30 cellular contexts compared by ENCODE assay signal in the genomic region with DNA sequence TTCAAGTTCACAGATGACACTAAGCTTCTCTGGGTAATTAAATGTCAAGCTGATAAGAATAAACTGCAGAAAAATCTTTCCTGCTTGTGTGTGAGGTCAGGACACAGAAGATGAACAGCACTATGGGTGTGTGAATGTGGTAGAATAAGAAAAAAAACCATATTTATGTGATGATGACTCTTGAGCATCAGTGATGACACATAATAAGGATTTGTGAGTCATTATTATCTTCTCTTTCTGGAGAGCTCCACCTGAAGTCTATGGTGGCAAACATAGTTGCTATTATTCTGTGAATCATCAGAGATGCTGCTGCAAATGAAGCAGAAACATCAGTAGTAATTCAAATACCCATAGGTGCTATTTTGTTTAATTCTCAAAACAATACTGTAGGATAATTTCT.
DNase-seq lines count a peak whose midpoint lies in the region; ATAC-seq, FAIRE-seq and TF ChIP-seq lines count a peak whose summit lies in the region.
"Had no signal": no experiment of that assay in that cellular context is flagged by ENCODE, and none has a peak within 500 bp of the region (broad histone marks: within the 10 kb centered on the region; RNA-seq: fewer than 3 reads in every experiment).

No MANE protein-coding gene starts in this region.

- ATAC-seq in IMR-90 (ENCODE audit: low read depth) = no peak
- no peak for ATAC-seq in GM21576 (IDR thresholded peaks at IDR 0.05; ENCODE audit: unreplicated experiment)
- no peak for ATAC-seq in GM19455 (IDR thresholded peaks at IDR 0.05; ENCODE audit: unreplicated experiment)
- ATAC-seq: activated CD8-positive, alpha-beta memory T cell treated with anti-CD3 and anti-CD28 coated beads, Interleukin-2, amount 10 ng/mL, durations not matched to agents 7 days and 5 days; activated T-cell treated with anti-CD3 and anti-CD28 coated beads, Interleukin-2, amount 50 U/mL, for 72 hours; CD8-positive, alpha-beta T cell; natural killer cell treated with Interleukin-12 subunit alpha and Interleukin-12 subunit beta and Interleukin-15 and Interleukin-18, amount 100 ng/mL, for 72 hours had no signal

- H2AK9ac ChIP-seq in IMR-90 (replicated peaks; ENCODE audit: low read depth, low read length, poor library complexity) = no peak overlapping the region

- no peaks in the 10 kb centered on the region for H3K79me2 ChIP-seq in endothelial cell of umbilical vein (ENCODE audit: control insufficient read depth, insufficient read depth, low read length)

- H3K9ac ChIP-seq in IMR-90 (ENCODE audit: low read depth, low read length) (no peak overlapping the region), endothelial cell of umbilical vein (replicated peaks; ENCODE audit: extremely low read depth, insufficient read depth, low read length) (no peak overlapping the region)

- no peak overlapping the region for H2AK5ac ChIP-seq in IMR-90 (ENCODE audit: low read depth, low read length)

- no peak for TF ChIP-seq POLR2A in IMR-90 (IDR thresholded peaks at IDR 0.05; ENCODE audit: low read depth, low read length)
- no peak for TF ChIP-seq POLR2A in endothelial cell of umbilical vein (IDR thresholded peaks at IDR 0.05; ENCODE audit: low read depth, low read length)

- H3K9me3 ChIP-seq in IMR-90 (ENCODE audit: control insufficient read depth, insufficient read depth, low read length) (no peaks in the 10 kb centered on the region), endothelial cell of umbilical vein (replicated peaks; ENCODE audit: control insufficient read depth, insufficient read depth, low read length) (no peaks in the 10 kb centered on the region)
- H3K9me3 ChIP-seq: vagina had no signal

- no peak overlapping the region for H2BK15ac ChIP-seq in IMR-90 (ENCODE audit: low read depth, low read length)

- in situ Hi-C loops in IMR-90 (cut with MboI; ENCODE audit: low sequenced_read_pairs) = no loop called here

- H2BK20ac ChIP-seq in IMR-90 (ENCODE audit: low read depth, low read length) = no peak overlapping the region

- H3K4me1 Mint-ChIP-seq in CD14-positive monocyte = no peaks in the 10 kb centered on the region
- H3K4me1 Mint-ChIP-seq: activated CD8-positive, alpha-beta memory T cell treated with anti-CD3 and anti-CD28 coated beads, Interleukin-2, amount 10 ng/mL, durations not matched to agents 7 days and 5 days had no signal

- no peak overlapping the region for H4K8ac ChIP-seq in IMR-90 (ENCODE audit: low read depth in 2 of 2, low read length in 2 of 2)

- H3K27ac Mint-ChIP-seq in CD14-positive monocyte = no peak overlapping the region
- H3K27ac Mint-ChIP-seq: activated CD8-positive, alpha-beta memory T cell treated with anti-CD3 and anti-CD28 coated beads, Interleukin-2, amount 10 ng/mL, durations not matched to agents 7 days and 5 days; activated T-cell treated with anti-CD3 and anti-CD28 coated beads, Interleukin-2, amount 50 U/mL, for 72 hours; CD8-positive, alpha-beta T cell; natural killer cell treated with Interleukin-12 subunit alpha and Interleukin-12 subunit beta and Interleukin-15 and Interleukin-18, amount 100 ng/mL, for 72 hours had no signal

- peaks cover 0 to 1% (median 0%) of the 10 kb centered on the region in 3 donors for H3K27me3 Mint-ChIP-seq in CD14-positive monocyte (ENCODE audit: low read depth in 3 of 3)
- H3K27me3 Mint-ChIP-seq: activated CD8-positive, alpha-beta memory T cell treated with anti-CD3 and anti-CD28 coated beads, Interleukin-2, amount 10 ng/mL, durations not matched to agents 7 days and 5 days; natural killer cell treated with Interleukin-12 subunit alpha and Interleukin-12 subunit beta and Interleukin-15 and Interleukin-18, amount 100 ng/mL, for 72 hours had no signal

- H3K4me3 Mint-ChIP-seq in CD14-positive monocyte = no peak overlapping the region
- H3K4me3 Mint-ChIP-seq: activated CD8-positive, alpha-beta memory T cell treated with anti-CD3 and anti-CD28 coated beads, Interleukin-2, amount 10 ng/mL, durations not matched to agents 7 days and 5 days; activated T-cell treated with anti-CD3 and anti-CD28 coated beads, Interleukin-2, amount 50 U/mL, for 72 hours; CD8-positive, alpha-beta T cell; natural killer cell treated with Interleukin-12 subunit alpha and Interleukin-12 subunit beta and Interleukin-15 and Interleukin-18, amount 100 ng/mL, for 72 hours had no signal

- H3K18ac ChIP-seq in IMR-90 (ENCODE audit: low read depth, low read length) = no peak overlapping the region

- H3K27me3 ChIP-seq in IMR-90 (ENCODE audit: control insufficient read depth, insufficient read depth, low read length) (no peaks in the 10 kb centered on the region), endothelial cell of umbilical vein (ENCODE audit: control insufficient read depth in 2 of 2, insufficient read depth in 2 of 2, low read length in 2 of 2) (no peaks in the 10 kb centered on the region)
- H3K27me3 ChIP-seq: vagina had no signal

- H3K79me1 ChIP-seq in IMR-90 (ENCODE audit: low read depth in 1 of 2, low read length in 2 of 2) = no peaks in the 10 kb centered on the region

- intact Hi-C loops in IMR-90 (cut with micrococcal nuclease) = no loop called here
- intact Hi-C loops in endothelial cell of umbilical vein (cut with micrococcal nuclease) = no loop called here
- intact Hi-C loops in CD14-positive monocyte (cut with micrococcal nuclease) = no loop called here

- FAIRE-seq in endothelial cell of umbilical vein (lab: Jason Lieb, UNC) = no peak
- FAIRE-seq: GM18507, H54, islet of Langerhans had no signal

- H3K4me1 ChIP-seq in IMR-90 (ENCODE audit: control insufficient read depth, insufficient read depth, low read length) (no peaks in the 10 kb centered on the region), endothelial cell of umbilical vein (ENCODE audit: control insufficient read depth, extremely low read depth, insufficient read depth, low read length) (no peaks in the 10 kb centered on the region)
- H3K4me1 ChIP-seq: vagina had no signal

- H3K27ac ChIP-seq in IMR-90 (ENCODE audit: insufficient read depth, low read length) (no peak overlapping the region), endothelial cell of umbilical vein (ENCODE audit: insufficient read depth, low read depth, low read length) (no peak overlapping the region)
- H3K27ac ChIP-seq: thoracic aorta, vagina, WERI-Rb-1 had no signal

- CTCF ChIA-PET in IMR-90 (lab: Yijun Ruan, JAX) = no interaction called here
- CTCF ChIA-PET in endothelial cell of umbilical vein (lab: Charles Lee) = no interaction called here

- H3K14ac ChIP-seq in IMR-90 (replicated peaks; ENCODE audit: low read depth, low read length) = no peak overlapping the region

- no peak overlapping the region for H4K91ac ChIP-seq in IMR-90 (ENCODE audit: insufficient read depth, low read depth, low read length)

- H3K9me1 ChIP-seq in IMR-90 (ENCODE audit: insufficient read depth, low read length) (no peaks in the 10 kb centered on the region), endothelial cell of umbilical vein (replicated peaks; ENCODE audit: control insufficient read depth, extremely low read depth, insufficient read depth, low read length) (no peaks in the 10 kb centered on the region)

- no peak for TF ChIP-seq CTCF in IMR-90 (conservative IDR thresholded peaks at IDR 0.05; ENCODE audit: low read depth, low read length)
- no peak for TF ChIP-seq CTCF in endothelial cell of umbilical vein (IDR thresholded peaks at IDR 0.05; ENCODE audit: extremely low read depth in 1 of 2, insufficient read depth in 1 of 2, low read depth in 1 of 2, low read length in 2 of 2)
- TF ChIP-seq CTCF in CD14-positive monocyte (IDR thresholded peaks at IDR 0.05) = no peak

- DNase-seq in EL = peak; percentile 14
- peak; percentile 4 for DNase-seq in IMR-90
- DNase-seq in endothelial cell of umbilical vein (ENCODE audit: low read depth, low spot score) = no peak
- DNase-seq in kidney tubule cell (ENCODE audit: low spot score) = peak; percentile 15
- no peak for DNase-seq in CD14-positive monocyte (ENCODE audit: low spot score)
- DNase-seq: activated CD4-positive, alpha-beta T cell treated with anti-CD3 and anti-CD28 coated beads, Interleukin-2, amount 50 U/mL, for 1 hour; activated CD8-positive, alpha-beta memory T cell treated with anti-CD3 and anti-CD28 coated beads, Interleukin-2, amount 10 ng/mL, durations not matched to agents 7 days and 5 days; activated naive CD4-positive, alpha-beta T cell treated with Interleukin-2 at 50 U/mL for 16 hours; activated T-cell treated with anti-CD3 and anti-CD28 coated beads, Interleukin-2, amount 50 U/mL, for 72 hours; CD8-positive, alpha-beta T cell; central memory CD4-positive, alpha-beta T cell; foreskin melanocyte; GF-D8; hippocampal formation; NCI-H1092 treated with DMSO at 0.1 percent for 48 hours; NCI-H2029 treated with DMSO at 0.1 percent for 48 hours; NCI-H446; NCI-H82; SHP77; stimulated activated CD4-positive, alpha-beta T cell treated with anti-CD3 and anti-CD28 coated beads, Interleukin-4, amount 100 ng/mL, for 24 hours; stimulated activated naive CD4-positive, alpha-beta T cell treated with Interleukin-2 at 50 U/mL for 16 hours; WERI-Rb-1 had no signal

- no peak overlapping the region for H3K56ac ChIP-seq in IMR-90 (ENCODE audit: extremely low read depth, insufficient read depth, low read length)

- no peaks in the 10 kb centered on the region for H3K36me3 Mint-ChIP-seq in CD14-positive monocyte
- H3K36me3 Mint-ChIP-seq: activated CD8-positive, alpha-beta memory T cell treated with anti-CD3 and anti-CD28 coated beads, Interleukin-2, amount 10 ng/mL, durations not matched to agents 7 days and 5 days; CD8-positive, alpha-beta T cell; natural killer cell treated with Interleukin-12 subunit alpha and Interleukin-12 subunit beta and Interleukin-15 and Interleukin-18, amount 100 ng/mL, for 72 hours had no signal

- no peak overlapping the region for H3K4ac ChIP-seq in IMR-90 (ENCODE audit: low read depth, low read length)

- no peak overlapping the region for H2BK120ac ChIP-seq in IMR-90 (ENCODE audit: low read depth, low read length)

- H4K20me1 ChIP-seq in IMR-90 (ENCODE audit: insufficient read depth, low read length) (no peaks in the 10 kb centered on the region), endothelial cell of umbilical vein (replicated peaks; ENCODE audit: control insufficient read depth, extremely low read depth, insufficient read depth, low read length) (no peaks in the 10 kb centered on the region)

- TF ChIP-seq RAD21 in IMR-90 (IDR thresholded peaks at IDR 0.05; ENCODE audit: low read length) = no peak

- POLR2A ChIA-PET in IMR-90 (lab: Charles Lee; ENCODE audit: unreplicated experiment) (no interaction called here), endothelial cell of umbilical vein (lab: Charles Lee) (no interaction called here)

- H3K23ac ChIP-seq in IMR-90 (ENCODE audit: low read depth, low read length) = no peak overlapping the region

- H3K4me3 ChIP-seq in IMR-90 (ENCODE audit: insufficient read depth, low read depth, low read length) (no peak overlapping the region), endothelial cell of umbilical vein (replicated peaks in 1 of 3; ENCODE audit: insufficient read depth in 1 of 3, low read depth in 1 of 3, low read length in 3 of 3) (no peak overlapping the region)
- H3K4me3 ChIP-seq: thoracic aorta, vagina had no signal

- H2BK5ac ChIP-seq in IMR-90 (ENCODE audit: low read depth, low read length, poor library complexity, severe bottlenecking) = no peak overlapping the region

- BruUV-seq in IMR-90 (replicated peaks; lab: Mats Ljungman, UMichigan) = no TSS peak
- no TSS peak for BruUV-seq in endothelial cell of umbilical vein (replicated peaks; lab: Mats Ljungman, UMichigan)

- H2AFZ ChIP-seq in IMR-90 (replicated peaks; ENCODE audit: low read length, poor library complexity) (no peak overlapping the region), endothelial cell of umbilical vein (ENCODE audit: low read depth, low read length) (no peak overlapping the region)

- no peak overlapping the region for H4K5ac ChIP-seq in IMR-90 (ENCODE audit: low read depth, low read length)

- dilution Hi-C loops in IMR-90 (cut with HindIII; ENCODE audit: low sequenced_read_pairs, unreplicated experiment) = no loop called here
- dilution Hi-C loops in endothelial cell of umbilical vein (cut with MboI; ENCODE audit: extremely low pct_ligation_motif_present, low sequenced_read_pairs) = no loop called here

- peaks cover 0 to 9% (median 4%) of the 10 kb centered on the region in 7 donors for H3K9me3 Mint-ChIP-seq in CD14-positive monocyte

- H3K4me2 ChIP-seq in IMR-90 (ENCODE audit: low read depth, low read length) = no peak overlapping the region
- no peak overlapping the region for H3K4me2 ChIP-seq in endothelial cell of umbilical vein (ENCODE audit: insufficient read depth, low read length)

- no peaks in the 10 kb centered on the region for H3K36me3 ChIP-seq in IMR-90 (ENCODE audit: control insufficient read depth, insufficient read depth, low read length)
- H3K36me3 ChIP-seq in endothelial cell of umbilical vein (ENCODE audit: control insufficient read depth in 2 of 2, extremely low read depth in 1 of 2, insufficient read depth in 2 of 2, low read length in 2 of 2) = no peaks in the 10 kb centered on the region
- H3K36me3 ChIP-seq: thoracic aorta, vagina, WERI-Rb-1 had no signal

Comparison
In these comparisons a context has a peak if more than half of its experiments do, and no peak if none do; other contexts are left out.
1. DNase-seq: peak in EL (single experiment), IMR-90 (single experiment) and kidney tubule cell (single experiment); none in endothelial cell of umbilical vein (single experiment) and CD14-positive monocyte (single experiment).